Comparison of ENCODE assay signal across 16 cellular contexts in genomic region chr7:75965617-75966016, GRCh38. TPM values are rescaled to one million over a fixed set of nuclear protein-coding genes. Genes with fewer than 3 reads are reported as not detected.
DNase-seq lines count a peak whose midpoint lies in the region; ATAC-seq and TF ChIP-seq lines count a peak whose summit lies in the region.
"Had no signal": no experiment of that assay in that cellular context is flagged by ENCODE, and none has a peak within 500 bp of the region (broad histone marks: within the 10 kb centered on the region; RNA-seq: fewer than 3 reads in every experiment).

No MANE protein-coding gene starts in this region.

- TF ChIP-seq POLR2A in heart left ventricle (IDR thresholded peaks at IDR 0.05) (no peak), uterus (IDR thresholded peaks at IDR 0.05) (no peak)

- DNase-seq in heart left ventricle (peak in 1 of 5 donors; percentile 27), cardiac septum (ENCODE audit: low spot score) (no peak), retina (peak; percentile 50), uterus (no peak), NAMALWA (ENCODE audit: low spot score) (no peak)
- DNase-seq in stimulated activated CD4-positive, alpha-beta T cell treated with anti-CD3 and anti-CD28 coated beads, Interleukin-2, amount 100 ng/mL, for 24 hours = no peak
- DNase-seq in naive thymus-derived CD4-positive, alpha-beta T cell = no peak
- DNase-seq: activated B cell treated with CpG ODN at 0.5 μM for 24 hours; activated CD8-positive, alpha-beta memory T cell treated with anti-CD3 and anti-CD28 coated beads, Interleukin-2, amount 50 U/mL, for 4 hours; Caco-2; NK-92 treated with Interleukin-12 subunit alpha and Interleukin-12 subunit beta, amount 100 ng/mL, for 24 hours had no signal

- peaks cover 0 to 2% (median 0%) of the 10 kb centered on the region in 11 donors for H3K9me3 Mint-ChIP-seq in naive thymus-derived CD4-positive, alpha-beta T cell
- H3K9me3 Mint-ChIP-seq: activated B cell treated with CpG ODN at 0.5 μM for 24 hours; dendritic cell treated with granulocyte-macrophage colony-stimulating factor and Interleukin-4, amounts not matched to agents 40 ng/mL and 50 ng/mL, for 4 days had no signal

- H3K36me3 ChIP-seq in heart left ventricle (peaks cover 0 to 21% (median 0%) of the 10 kb centered on the region in 9 donors), uterus (no peaks in the 10 kb centered on the region)
- peaks cover 0 to 30% (median 0%) of the 10 kb centered on the region in 3 experiments for H3K36me3 ChIP-seq in naive thymus-derived CD4-positive, alpha-beta T cell (ENCODE audit: control insufficient read depth in 2 of 3, insufficient read depth in 3 of 3, low read length in 3 of 3)

- WGBS in heart left ventricle, 4 donors = 83 to 92% (median 86%) methylated on average over 13 of the region's 13 CpGs

- H3K27me3 ChIP-seq in heart left ventricle (no peaks in the 10 kb centered on the region), layer of hippocampus (ENCODE audit: control insufficient read depth, insufficient read depth, low read length) (no peaks in the 10 kb centered on the region), uterus (no peaks in the 10 kb centered on the region)
- H3K27me3 ChIP-seq in naive thymus-derived CD4-positive, alpha-beta T cell (ENCODE audit: control insufficient read depth in 2 of 2, insufficient read depth in 2 of 2, low read length in 2 of 2) = no peaks in the 10 kb centered on the region

- CTCF ChIA-PET in naive thymus-derived CD4-positive, alpha-beta T cell (lab: Charles Lee) = no interaction called here

- ATAC-seq in heart left ventricle = no peak
- ATAC-seq in naive thymus-derived CD4-positive, alpha-beta T cell = no peak

- TF ChIP-seq CTCF in heart left ventricle (IDR thresholded peaks at IDR 0.05) (no peak), uterus (IDR thresholded peaks at IDR 0.05) (no peak)

- intact Hi-C loops in heart left ventricle (cut with DNase I) = loop anchor here in 7 of 10 donors (2.0 to 10.0 kb wide), 6 partner anchors 47 to 91 kb away; partner anchors contain the start of genes POR (in 5 of the 7) and RHBDD2 (in 2 of the 7)
- intact Hi-C loops in cardiac septum (cut with DNase I) = loop anchor here (5.0 kb wide), 2 partner anchors 48 to 88 kb away; partner anchors contain the start of genes POR and RHBDD2
- intact Hi-C loops in uterus (cut with DNase I; ENCODE audit: low total_unique reads) = no loop called here
- intact Hi-C loops in naive thymus-derived CD4-positive, alpha-beta T cell (cut with micrococcal nuclease) = no loop called here

- peaks cover 0 to 13% (median 4%) of the 10 kb centered on the region in 7 donors for H3K4me1 Mint-ChIP-seq in naive thymus-derived CD4-positive, alpha-beta T cell
- H3K4me1 Mint-ChIP-seq: activated B cell treated with CpG ODN at 0.5 μM for 24 hours had no signal

- H3K27ac ChIP-seq in heart left ventricle (peak overlapping the region; percentile 63 to 93 (median 83)), layer of hippocampus (ENCODE audit: low read depth, low read length) (peak overlapping the region; percentile 81), uterus (peak overlapping the region; percentile 76 to 79)
- no peak overlapping the region for H3K27ac ChIP-seq in naive thymus-derived CD4-positive, alpha-beta T cell (ENCODE audit: low read depth, low read length)
- H3K27ac ChIP-seq: HL-60 had no signal

- H3K9me3 ChIP-seq in heart left ventricle (no peaks in the 10 kb centered on the region), uterus (no peaks in the 10 kb centered on the region)
- no peaks in the 10 kb centered on the region for H3K9me3 ChIP-seq in naive thymus-derived CD4-positive, alpha-beta T cell (ENCODE audit: control insufficient read depth in 2 of 3, low read length in 3 of 3)
- H3K9me3 ChIP-seq: Caco-2 had no signal

- peaks cover 2 to 26% (median 8%) of the 10 kb centered on the region in 5 donors for H3K36me3 Mint-ChIP-seq in naive thymus-derived CD4-positive, alpha-beta T cell

- H3K27me3 Mint-ChIP-seq in naive thymus-derived CD4-positive, alpha-beta T cell = no peaks in the 10 kb centered on the region
- H3K27me3 Mint-ChIP-seq: activated B cell treated with CpG ODN at 0.5 μM for 24 hours; activated naive CD8-positive, alpha-beta T cell had no signal

- peak overlapping the region in 1 of 9 donors; percentile 67 for H3K27ac Mint-ChIP-seq in naive thymus-derived CD4-positive, alpha-beta T cell
- H3K27ac Mint-ChIP-seq: activated B cell treated with CpG ODN at 0.5 μM for 24 hours; activated naive CD8-positive, alpha-beta T cell; dendritic cell treated with granulocyte-macrophage colony-stimulating factor and Interleukin-4, amounts not matched to agents 40 ng/mL and 50 ng/mL, for 4 days had no signal

- no peak overlapping the region for H3K4me3 Mint-ChIP-seq in naive thymus-derived CD4-positive, alpha-beta T cell
- H3K4me3 Mint-ChIP-seq: activated B cell treated with CpG ODN at 0.5 μM for 24 hours; activated naive CD8-positive, alpha-beta T cell; dendritic cell treated with granulocyte-macrophage colony-stimulating factor and Interleukin-4, amounts not matched to agents 40 ng/mL and 50 ng/mL, for 4 days had no signal

- peaks cover 14 to 85% (median 65%) of the 10 kb centered on the region in 12 donors for H3K4me1 ChIP-seq in heart left ventricle
- H3K4me1 ChIP-seq in uterus = peaks cover 0 to 27% of the 10 kb centered on the region in 2 donors
- H3K4me1 ChIP-seq in naive thymus-derived CD4-positive, alpha-beta T cell (ENCODE audit: control insufficient read depth in 2 of 2, insufficient read depth in 2 of 2, low read length in 2 of 2) = no peaks in the 10 kb centered on the region
- H3K4me1 ChIP-seq: Caco-2 had no signal

- POLR2A ChIA-PET in naive thymus-derived CD4-positive, alpha-beta T cell (lab: Charles Lee) = no interaction called here

- H3K4me3 ChIP-seq in heart left ventricle = peak overlapping the region in 1 of 12 donors; percentile 20
- no peak overlapping the region for H3K4me3 ChIP-seq in uterus
- no peak overlapping the region for H3K4me3 ChIP-seq in naive thymus-derived CD4-positive, alpha-beta T cell (ENCODE audit: low read length)
- H3K4me3 ChIP-seq: smooth muscle cell had no signal

RNA-seq across cellular contexts. Expression of gene TMEM120A, which starts 28.8 kb away (rescaled TPM):
- total RNA-seq in heart left ventricle = 100 to 1,000 TPM in 7 of 9 donors, 10 to 100 TPM in 2; 63.8 to 181 (median 125) TPM
- 100 to 1,000 TPM; 138 to 152 TPM for polyA plus RNA-seq in heart left ventricle
- total RNA-seq in cardiac septum = 138 TPM
- 10 to 100 TPM in 3 of 4 donors, 1 to 10 TPM in 1; 4.6 to 95.4 (median 36.9) TPM for total RNA-seq in uterus
- total RNA-seq in naive thymus-derived CD4-positive, alpha-beta T cell = 10 to 100 TPM; 19.1 to 38.6 (median 35.6) TPM
- 10 to 100 TPM; 23.2 to 25.2 TPM for polyA plus RNA-seq in naive thymus-derived CD4-positive, alpha-beta T cell

RNA-seq across cellular contexts. Expression of gene POR, which starts 50.7 kb away (rescaled TPM):
- total RNA-seq in heart left ventricle = 100 to 1,000 TPM in 2 of 9 donors, 10 to 100 TPM in 7; 38.3 to 202 (median 80.0) TPM
- 100 to 1,000 TPM in 1 of 2 donors, 10 to 100 TPM in 1; 69.5 to 169 TPM for polyA plus RNA-seq in heart left ventricle
- 39.7 TPM for total RNA-seq in cardiac septum
- 100 to 1,000 TPM in 1 of 4 donors, 10 to 100 TPM in 2, 1 to 10 TPM in 1; 10.0 to 122 (median 69.2) TPM for total RNA-seq in uterus
- 10 to 100 TPM; 45.9 to 72.3 (median 69.7) TPM for total RNA-seq in naive thymus-derived CD4-positive, alpha-beta T cell
- polyA plus RNA-seq in naive thymus-derived CD4-positive, alpha-beta T cell = 10 to 100 TPM; 41.6 to 69.2 TPM

Comparison
In these comparisons a context has a peak if more than half of its experiments do, and no peak if none do; other contexts are left out.
1. intact Hi-C loops: an anchor here in heart left ventricle (2.0 to 10.0 kb wide) and cardiac septum (5.0 kb wide); none called in uterus and naive thymus-derived CD4-positive, alpha-beta T cell.